9 cellular contexts compared by ENCODE assay signal in the genomic region with DNA sequence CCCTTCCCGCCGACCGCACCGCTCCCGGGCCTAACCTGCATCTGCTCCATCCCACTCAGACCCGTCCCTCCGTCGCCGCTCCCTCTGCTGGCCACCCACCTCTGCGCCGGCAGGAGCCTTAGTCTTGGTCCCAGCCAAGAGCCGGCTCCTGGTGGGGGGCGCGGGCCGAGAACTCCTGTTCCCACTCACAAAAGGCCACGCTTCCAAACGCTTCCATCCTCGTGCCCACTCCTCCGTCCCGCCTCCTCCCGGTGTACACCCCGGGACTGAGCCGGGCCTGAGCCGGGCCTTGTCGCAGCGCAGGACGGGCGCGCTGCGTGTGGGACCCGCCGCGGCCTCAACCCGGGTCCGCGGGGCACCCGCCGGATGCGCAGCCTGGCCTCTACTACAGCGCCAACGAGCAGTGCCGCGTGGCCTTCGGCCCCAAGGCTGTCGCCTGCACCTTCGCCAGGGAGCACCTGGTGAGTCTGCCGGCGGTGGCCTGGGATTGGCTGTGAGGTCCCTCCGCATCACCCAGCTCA. TPM values are rescaled to one million over a fixed set of nuclear protein-coding genes. Genes with fewer than 3 reads are reported as not detected.
A peak's percentile ranks its signal among the peaks of the same experiment; 100 is the strongest.
DNase-seq lines count a peak whose midpoint lies in the region; ATAC-seq and TF ChIP-seq lines count a peak whose summit lies in the region.
"Had no signal": no experiment of that assay in that cellular context is flagged by ENCODE, and none has a peak within 500 bp of the region (broad histone marks: within the 10 kb centered on the region; RNA-seq: fewer than 3 reads in every experiment).

No MANE protein-coding gene starts in this region.

- ATAC-seq in HG03280 (IDR thresholded peaks at IDR 0.05; ENCODE audit: unreplicated experiment) (no peak), GM18505 (IDR thresholded peaks at IDR 0.05; ENCODE audit: unreplicated experiment) (no peak), HG02678 (IDR thresholded peaks at IDR 0.05; ENCODE audit: unreplicated experiment) (no peak)

- peak; percentile 31 for TF ChIP-seq CTCF in foreskin fibroblast (IDR thresholded peaks at IDR 0.05; ENCODE audit: low read depth, low read length)
- TF ChIP-seq CTCF in retinal pigment epithelial cell (conservative IDR thresholded peaks at IDR 0.05; ENCODE audit: low read depth, low read length): peak; percentile 60

- TF ChIP-seq POLR2A in GM18505 (IDR thresholded peaks at IDR 0.05; ENCODE audit: borderline replicate concordance, extremely low read depth, insufficient read depth, insufficient read length): no peak

- peak; percentile 53 for DNase-seq in DMS 273 (lab: John Stamatoyannopoulos, UW; ENCODE audit: unreplicated experiment)
- no peak for DNase-seq in DMS 273 treated with DMSO at 0.1 percent for 48 hours (lab: John Stamatoyannopoulos, UW)
- DNase-seq in SK-N-DZ (ENCODE audit: low spot score): peak; percentile 52
- peak in 1 of 2 donors; percentile 50 for DNase-seq in foreskin fibroblast
- DNase-seq in retinal pigment epithelial cell (ENCODE audit: low read depth): no peak
- DNase-seq: T-helper 1 cell had no signal

- H3K4me3 ChIP-seq in foreskin fibroblast (ENCODE audit: low read depth in 1 of 2, low read length in 2 of 2) (no peak overlapping the region), retinal pigment epithelial cell (ENCODE audit: low read length) (no peak overlapping the region)

RNA-seq across cellular contexts. Expression of a gene that starts 7.5 kb away (rescaled TPM):
- 1.1 and 2.9 TPM in 2 replicates for polyA plus RNA-seq in SK-N-DZ (2014; cell fraction: cytosol; rRNA removed)
- polyA plus RNA-seq in SK-N-DZ (2014; cell fraction: nucleus; rRNA removed): 18.7 and 20.6 TPM in 2 replicates

RNA-seq across cellular contexts. Expression of a gene that starts 11.9 kb away (rescaled TPM):
- 17.9 and 21.2 TPM in 2 replicates for polyA plus RNA-seq in SK-N-DZ (2014; cell fraction: cytosol; rRNA removed)
- 14.0 and 14.5 TPM in 2 replicates for polyA plus RNA-seq in SK-N-DZ (2014; cell fraction: nucleus; rRNA removed)

RNA-seq across cellular contexts. Expression of a gene that starts 30.1 kb away (rescaled TPM):
- 18.9 and 19.6 TPM in 2 replicates for polyA plus RNA-seq in SK-N-DZ (2014; cell fraction: cytosol; rRNA removed)
- polyA plus RNA-seq in SK-N-DZ (2014; cell fraction: nucleus; rRNA removed): 14.7 and 19.8 TPM in 2 replicates

RNA-seq across cellular contexts. Expression of a gene that starts 49.2 kb away (rescaled TPM):
- polyA plus RNA-seq in SK-N-DZ (2014; cell fraction: cytosol; rRNA removed): 12.3 and 16.2 TPM in 2 replicates
- 11.7 and 14.6 TPM in 2 replicates for polyA plus RNA-seq in SK-N-DZ (2014; cell fraction: nucleus; rRNA removed)

RNA-seq across cellular contexts. Expression of a gene that starts 53.5 kb away (rescaled TPM):
- polyA plus RNA-seq in SK-N-DZ (2014; cell fraction: cytosol; rRNA removed): 1.5 and 2.9 TPM in 2 replicates
- 1.6 and 1.9 TPM in 2 replicates for polyA plus RNA-seq in SK-N-DZ (2014; cell fraction: nucleus; rRNA removed)

Comparison
In these comparisons a context has a peak if more than half of its experiments do, and no peak if none do; other contexts are left out.
1. DNase-seq: peak in DMS 273 (single experiment) and SK-N-DZ (single experiment); none in DMS 273 treated with DMSO at 0.1 percent for 48 hours (single experiment) and retinal pigment epithelial cell (single experiment).